26 cellular contexts compared by ENCODE assay signal in the genomic region with DNA sequence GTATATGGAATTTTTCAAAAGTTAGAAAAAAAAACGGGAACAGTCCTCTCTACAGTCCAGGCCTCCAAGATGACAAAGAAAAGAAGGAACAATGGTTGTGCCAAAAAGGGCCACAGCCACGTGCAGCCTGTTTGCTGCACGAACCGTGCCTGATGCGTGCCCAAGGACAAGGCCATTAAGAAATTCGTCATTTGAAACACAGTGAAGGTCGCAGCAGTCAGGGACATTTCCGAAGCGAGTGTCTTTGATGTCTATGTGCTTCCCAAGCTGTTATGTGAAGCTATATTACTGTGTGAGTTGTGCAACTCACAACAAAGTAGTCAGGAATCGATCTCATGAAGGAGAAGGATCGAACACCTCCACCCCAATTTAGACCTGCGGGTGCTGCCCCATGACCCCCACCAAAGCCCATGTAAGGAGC.
"Had no signal": no experiment of that assay in that cellular context is flagged by ENCODE, and none has a peak within 500 bp of the region (broad histone marks: within the 10 kb centered on the region; RNA-seq: fewer than 3 reads in every experiment).

No MANE protein-coding gene starts in this region.

- ATAC-seq: activated naive CD4-positive, alpha-beta T cell treated with anti-CD3 and anti-CD28 coated beads, Interleukin-2, amount 50 U/mL, for 72 hours; activated naive CD8-positive, alpha-beta T cell treated with anti-CD3 and anti-CD28 coated beads, Interleukin-2, amount 50 U/mL, for 24 hours; activated T-cell treated with anti-CD3 and anti-CD28 coated beads, Interleukin-2, amount 50 U/mL, for 4 hours; Panc1; Right ventricle myocardium inferior had no signal

- H3K27me3 Mint-ChIP-seq: activated CD4-positive, alpha-beta memory T cell treated with anti-CD3 and anti-CD28 coated beads for 36 hours; activated CD4-positive, alpha-beta T cell treated with anti-CD3 and anti-CD28 coated beads, Interleukin-2, amount 10 ng/mL, durations not matched to agents 24 days and 14 days; activated naive CD8-positive, alpha-beta T cell treated with anti-CD3 and anti-CD28 coated beads, Interleukin-2, amount 50 U/mL, for 24 hours; brain had no signal

- H3K4me3 Mint-ChIP-seq: activated CD4-positive, alpha-beta memory T cell treated with anti-CD3 and anti-CD28 coated beads for 36 hours; activated CD4-positive, alpha-beta T cell treated with anti-CD3 and anti-CD28 coated beads, Interleukin-2, amount 10 ng/mL, durations not matched to agents 24 days and 14 days; activated naive CD8-positive, alpha-beta T cell treated with anti-CD3 and anti-CD28 coated beads, Interleukin-2, amount 50 U/mL, for 24 hours; activated T-cell treated with anti-CD3 and anti-CD28 coated beads, Interleukin-2, amount 50 U/mL, for 4 hours; brain had no signal

- H3K9ac ChIP-seq: SK-N-SH had no signal

- H3K9me3 ChIP-seq: SK-N-SH had no signal

- H3K9me3 Mint-ChIP-seq: activated CD4-positive, alpha-beta memory T cell treated with anti-CD3 and anti-CD28 coated beads for 36 hours; activated CD4-positive, alpha-beta T cell treated with anti-CD3 and anti-CD28 coated beads, Interleukin-2, amount 10 ng/mL, durations not matched to agents 24 days and 14 days; activated naive CD4-positive, alpha-beta T cell treated with anti-CD3 and anti-CD28 coated beads, Interleukin-2, amount 50 U/mL, for 72 hours; activated naive CD8-positive, alpha-beta T cell treated with anti-CD3 and anti-CD28 coated beads, Interleukin-2, amount 50 U/mL, for 24 hours; activated T-cell treated with anti-CD3 and anti-CD28 coated beads, Interleukin-2, amount 50 U/mL, for 4 hours; brain had no signal

- H3K4me1 Mint-ChIP-seq: activated CD4-positive, alpha-beta T cell treated with anti-CD3 and anti-CD28 coated beads, Interleukin-2, amount 10 ng/mL, durations not matched to agents 24 days and 14 days; activated naive CD8-positive, alpha-beta T cell treated with anti-CD3 and anti-CD28 coated beads, Interleukin-2, amount 50 U/mL, for 24 hours; brain had no signal

- DNase-seq: activated CD4-positive, alpha-beta memory T cell treated with anti-CD3 and anti-CD28 coated beads for 36 hours; activated CD4-positive, alpha-beta T cell treated with anti-CD3 and anti-CD28 coated beads, Interleukin-2, amount 10 ng/mL, durations not matched to agents 24 days and 14 days; activated CD4-positive, CD25-positive, alpha-beta regulatory T cell treated with anti-CD3 and anti-CD28 coated beads, Interleukin-2, amount 50 U/mL, for 72 hours; activated CD8-positive, alpha-beta memory T cell treated with anti-CD3 and anti-CD28 coated beads for 24 hours; activated effector memory CD4-positive, alpha-beta T cell treated with anti-CD3 and anti-CD28 coated beads, Interleukin-2, amount 50 U/mL, for 16 hours; activated naive CD4-positive, alpha-beta T cell treated with Interleukin-2 at 50 U/mL for 16 hours; activated naive CD8-positive, alpha-beta T cell treated with anti-CD3 and anti-CD28 coated beads, Interleukin-2, amount 50 U/mL, for 24 hours; activated T-cell treated with anti-CD3 and anti-CD28 coated beads, Interleukin-2, amount 50 U/mL, for 4 hours; amygdala; KG1; NCI-H1048; NCI-H146; NCI-H187 treated with DMSO at 0.1 percent for 48 hours; NCI-H2107; NCI-H2171 treated with DMSO at 0.1 percent for 48 hours; NCI-H226; NCI-H526; NCI-H82; OCI-M1; RPMI8226; SK-N-SH had no signal

- H3K27me3 ChIP-seq: cardiac muscle cell had no signal

- H3K9me2 ChIP-seq: SK-N-SH had no signal

- H3K27ac ChIP-seq: cardiac muscle cell had no signal

- H3K36me3 Mint-ChIP-seq: activated naive CD4-positive, alpha-beta T cell treated with anti-CD3 and anti-CD28 coated beads, Interleukin-2, amount 50 U/mL, for 72 hours had no signal

- H3K4me2 ChIP-seq: SK-N-SH had no signal

- H3K4me3 ChIP-seq: cardiac muscle cell had no signal

- H3K27ac Mint-ChIP-seq: activated CD4-positive, alpha-beta memory T cell treated with anti-CD3 and anti-CD28 coated beads for 36 hours; activated CD4-positive, alpha-beta T cell treated with anti-CD3 and anti-CD28 coated beads, Interleukin-2, amount 10 ng/mL, durations not matched to agents 24 days and 14 days; activated naive CD4-positive, alpha-beta T cell treated with anti-CD3 and anti-CD28 coated beads, Interleukin-2, amount 50 U/mL, for 72 hours; activated naive CD8-positive, alpha-beta T cell treated with anti-CD3 and anti-CD28 coated beads, Interleukin-2, amount 50 U/mL, for 24 hours; brain had no signal
